Comparison of ENCODE assay signal across 8 cellular contexts in the genomic region with DNA sequence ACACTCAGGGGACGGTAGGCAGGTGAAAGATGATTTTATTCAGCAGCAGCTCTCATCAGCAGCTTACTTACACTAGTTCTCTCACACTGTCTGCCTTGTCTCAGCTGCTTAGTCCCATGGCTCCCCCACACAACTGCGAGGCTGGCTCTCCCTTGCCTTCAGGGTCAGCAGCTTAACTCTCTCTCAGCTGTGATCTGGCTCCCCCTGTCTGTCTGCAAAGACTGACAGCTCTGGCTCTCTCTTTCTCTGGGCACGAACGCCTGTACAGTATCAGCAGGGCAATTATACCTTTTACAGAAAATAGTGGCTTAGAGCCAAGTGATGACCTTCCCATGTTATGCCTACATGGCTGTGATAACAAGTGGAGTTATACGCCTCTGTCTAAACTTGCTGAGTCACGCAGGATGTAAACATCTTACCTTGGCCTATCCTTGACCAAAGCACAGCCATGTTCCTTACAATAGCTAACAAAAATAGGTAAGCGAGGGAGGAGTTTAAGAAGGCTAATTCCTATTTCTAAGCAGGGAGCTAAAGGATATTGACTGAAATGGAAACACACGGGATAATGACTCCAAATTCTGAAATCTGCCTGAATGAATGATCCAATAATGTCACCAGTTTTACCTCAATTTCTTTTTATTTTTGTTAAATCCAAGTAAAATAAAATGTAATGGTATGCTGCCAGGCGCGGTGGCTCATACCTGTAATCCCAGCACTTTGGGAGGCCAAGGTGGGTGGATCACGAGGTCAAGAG. TPM values are rescaled to one million over a fixed set of nuclear protein-coding genes. Genes with fewer than 3 reads are reported as not detected.
DNase-seq lines count a peak whose midpoint lies in the region; TF ChIP-seq lines count a peak whose summit lies in the region.

No MANE protein-coding gene starts in this region.

- H3K9me3 ChIP-seq in iPS DF 6.9 (ENCODE audit: control insufficient read depth, insufficient read depth, low read length), result no peaks in the 10 kb centered on the region
- H3K9me3 ChIP-seq in stomach, result no peaks in the 10 kb centered on the region

- no peak for TF ChIP-seq CTCF in stomach (IDR thresholded peaks at IDR 0.05)

- no peak overlapping the region for H3K4me3 ChIP-seq in iPS DF 6.9 (ENCODE audit: low read length)
- no peak overlapping the region for H3K4me3 ChIP-seq in stomach

- no CpG with 5 or more reads among the region's 11 CpGs for WGBS in iPS DF 6.9 (ENCODE audit: insufficient coverage, insufficient read length)
- WGBS in stomach, 5 donors, result 77 to 90% (median 82%) methylated on average over 11 of the region's 11 CpGs

- TF ChIP-seq POLR2A in stomach (IDR thresholded peaks at IDR 0.05), result no peak

- intact Hi-C loops in stomach (cut with DNase I; ENCODE audit: low total_unique reads), result no loop called here

- no peak for TF ChIP-seq EP300 in stomach (IDR thresholded peaks at IDR 0.05)

- no peaks in the 10 kb centered on the region for H3K4me1 ChIP-seq in iPS DF 6.9 (ENCODE audit: control insufficient read depth, insufficient read depth, low read length)
- peaks cover 12 to 42% (median 29%) of the 10 kb centered on the region in 4 donors for H3K4me1 ChIP-seq in stomach

- DNase-seq in NCI-H2171 treated with DMSO at 0.1 percent for 48 hours (lab: John Stamatoyannopoulos, UW) (peak; percentile 5), NCI-H2171 (lab: John Stamatoyannopoulos, UW) (no peak), NCI-H1930 (lab: John Stamatoyannopoulos, UW) (peak; percentile 55 to 67), iPS DF 6.9 (ENCODE audit: low read depth, low spot score) (peak; percentile 9), DMS79 treated with DMSO at 0.1 percent for 48 hours (lab: John Stamatoyannopoulos, UW) (no peak), NCI-H1092 treated with DMSO at 0.1 percent for 48 hours (lab: John Stamatoyannopoulos, UW) (no peak), stomach (no peak)
- peak; percentile 21 for DNase-seq in activated T-cell treated with anti-CD3 and anti-CD28 coated beads, Interleukin-2, amount 50 U/mL, for 1 hour

- H3K27me3 ChIP-seq in iPS DF 6.9 (ENCODE audit: control insufficient read depth, insufficient read depth, low read length) (no peaks in the 10 kb centered on the region), stomach (no peaks in the 10 kb centered on the region)

- H3K27ac ChIP-seq in iPS DF 6.9 (ENCODE audit: low read length), result no peak overlapping the region
- H3K27ac ChIP-seq in stomach, result no peak overlapping the region

- H3K36me3 ChIP-seq in iPS DF 6.9 (ENCODE audit: control insufficient read depth, insufficient read depth, low read length) (no peaks in the 10 kb centered on the region), stomach (peaks cover 0 to 42% (median 31%) of the 10 kb centered on the region in 4 donors)

RNA-seq across cellular contexts. Expression of a gene that starts 1.1 kb away (rescaled TPM):
- total RNA-seq in stomach, result 100 to 1,000 TPM in 2 of 5 donors, 10 to 100 TPM in 3; 12.6 to 251 (median 77.7) TPM
- polyA plus RNA-seq in stomach, result 100 to 1,000 TPM; 143 to 211 (median 177) TPM

RNA-seq across cellular contexts. Expression of a gene that starts 39.7 kb away (rescaled TPM):
- 100 to 1,000 TPM in 1 of 5 donors, 10 to 100 TPM in 4; 16.3 to 163 (median 52.7) TPM for total RNA-seq in stomach
- polyA plus RNA-seq in stomach, result 10 to 100 TPM in 1 of 3 donors, 1 to 10 TPM in 2; 6.0 to 10.1 (median 6.0) TPM

RNA-seq across cellular contexts. Expression of a gene that starts 40.0 kb away (rescaled TPM):
- 100 to 1,000 TPM in 1 of 5 donors, 10 to 100 TPM in 4; 14.0 to 176 (median 24.2) TPM for total RNA-seq in stomach
- 10 to 100 TPM in 2 of 3 donors, 1 to 10 TPM in 1; 7.8 to 15.6 (median 13.7) TPM for polyA plus RNA-seq in stomach

RNA-seq across cellular contexts. Expression of a gene that starts 43.9 kb away (rescaled TPM):
- 10 to 100 TPM in 4 of 5 donors, 1 to 10 TPM in 1; 2.6 to 86.6 (median 19.9) TPM for total RNA-seq in stomach
- 10 to 100 TPM in 2 of 3 donors, 1 to 10 TPM in 1; 6.5 to 10.2 (median 10.1) TPM for polyA plus RNA-seq in stomach

RNA-seq across cellular contexts. Expression of a gene that starts 44.1 kb away (rescaled TPM):
- 10 to 100 TPM in 3 of 5 donors, 1 to 10 TPM in 2; 3.5 to 47.4 (median 12.6) TPM for total RNA-seq in stomach
- 10 to 100 TPM; 10.3 to 18.6 (median 12.7) TPM for polyA plus RNA-seq in stomach

Comparison
In these comparisons a context has a peak if more than half of its experiments do, and no peak if none do; other contexts are left out.
1. DNase-seq: peak in NCI-H2171 treated with DMSO at 0.1 percent for 48 hours (single experiment), NCI-H1930 (2 of 2), activated T-cell treated with anti-CD3 and anti-CD28 coated beads, Interleukin-2, amount 50 U/mL, for 1 hour (single experiment) and iPS DF 6.9 (single experiment); none in NCI-H2171 (single experiment), DMS79 treated with DMSO at 0.1 percent for 48 hours (single experiment), NCI-H1092 treated with DMSO at 0.1 percent for 48 hours (single experiment) and stomach (single experiment).